ENCODE assay signal across 14 cellular contexts in the genomic region with DNA sequence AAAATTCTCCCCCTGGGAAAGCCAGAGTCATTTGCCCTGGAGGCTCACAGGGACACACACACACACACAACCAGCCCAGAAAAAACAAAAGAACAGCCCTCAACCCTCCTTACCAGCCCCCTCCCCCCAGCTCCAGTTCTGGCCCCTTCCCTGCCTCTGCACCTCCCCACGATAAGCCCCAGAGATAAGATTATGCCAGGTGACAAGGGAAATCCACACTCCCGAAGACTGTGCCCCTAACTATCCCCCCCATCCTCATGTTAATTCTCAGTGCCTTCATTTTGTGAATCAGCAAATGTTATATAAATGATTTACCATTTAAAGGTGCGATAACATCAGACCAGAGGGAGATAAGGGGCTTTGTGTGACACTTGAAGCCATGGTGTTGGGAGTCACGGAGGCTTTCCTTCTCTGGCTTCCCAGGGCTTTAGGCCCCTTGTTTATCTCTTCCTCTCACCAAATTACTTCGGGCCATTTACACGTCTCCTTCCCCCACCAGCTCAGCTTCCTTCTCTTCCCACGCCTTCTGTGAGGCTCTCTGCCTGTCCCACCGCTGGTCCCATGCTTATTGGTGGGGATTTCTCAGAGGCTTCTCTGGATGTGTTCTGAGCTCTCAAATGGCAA. TPM values are rescaled to one million over a fixed set of nuclear protein-coding genes. Genes with fewer than 3 reads are reported as not detected.
"Had no signal": no experiment of that assay in that cellular context is flagged by ENCODE, and none has a peak within 500 bp of the region (broad histone marks: within the 10 kb centered on the region; RNA-seq: fewer than 3 reads in every experiment).

No MANE protein-coding gene starts in this region.

- H3K4me3 Mint-ChIP-seq: activated CD8-positive, alpha-beta memory T cell treated with anti-CD3 and anti-CD28 coated beads, Interleukin-2, amount 10 ng/mL, durations not matched to agents 7 days and 5 days; activated T-cell treated with anti-CD3 and anti-CD28 coated beads, Interleukin-2, amount 50 U/mL, for 4 hours; natural killer cell had no signal

- H3K9me3 Mint-ChIP-seq: activated naive CD4-positive, alpha-beta T cell treated with anti-CD3 and anti-CD28 coated beads, Interleukin-2, amount 50 U/mL, for 72 hours; activated T-cell treated with anti-CD3 and anti-CD28 coated beads, Interleukin-2, amount 50 U/mL, for 4 hours; natural killer cell had no signal

- H3K9me3 ChIP-seq: lower lobe of right lung had no signal

- DNase-seq: activated CD4-positive, alpha-beta T cell treated with anti-CD3 and anti-CD28 coated beads for 1 hour; activated CD4-positive, alpha-beta T cell treated with anti-CD3 and anti-CD28 coated beads, Interleukin-2, amount 50 U/mL, for 48 hours; activated CD8-positive, alpha-beta memory T cell treated with anti-CD3 and anti-CD28 coated beads, Interleukin-2, amount 10 ng/mL, durations not matched to agents 7 days and 5 days; activated effector memory CD4-positive, alpha-beta T cell treated with anti-CD3 and anti-CD28 coated beads, Interleukin-2, amount 50 U/mL, for 16 hours; activated T-cell treated with anti-CD3 and anti-CD28 coated beads, Interleukin-2, amount 50 U/mL, for 4 hours; amniotic stem cell; dermis blood vessel endothelial cell; lower lobe of right lung; natural killer cell; stimulated activated CD4-positive, alpha-beta T cell treated with anti-CD3 and anti-CD28 coated beads, Interleukin-12 subunit alpha, Interleukin-12 subunit beta, amount 100 ng/mL, for 4 hours; stimulated activated naive CD8-positive, alpha-beta T cell treated with anti-CD3 and anti-CD28 coated beads, Interleukin-15, Interleukin-2, amounts not matched to agents 100 U/mL and 50 U/mL, for 24 hours had no signal

- H3K4me3 ChIP-seq: lower lobe of right lung had no signal

- H3K36me3 ChIP-seq: lower lobe of right lung had no signal

- H3K27ac ChIP-seq: lower lobe of right lung had no signal

- H3K36me3 Mint-ChIP-seq: activated CD8-positive, alpha-beta memory T cell treated with anti-CD3 and anti-CD28 coated beads, Interleukin-2, amount 10 ng/mL, durations not matched to agents 7 days and 5 days; activated naive CD4-positive, alpha-beta T cell treated with anti-CD3 and anti-CD28 coated beads, Interleukin-2, amount 50 U/mL, for 72 hours; brain; natural killer cell had no signal

- ATAC-seq: lower lobe of right lung; stimulated activated naive CD8-positive, alpha-beta T cell treated with anti-CD3 and anti-CD28 coated beads, Interleukin-15, Interleukin-2, amounts not matched to agents 100 U/mL and 50 U/mL, for 24 hours had no signal

- H3K27ac Mint-ChIP-seq: activated CD8-positive, alpha-beta memory T cell treated with anti-CD3 and anti-CD28 coated beads, Interleukin-2, amount 10 ng/mL, durations not matched to agents 7 days and 5 days; activated naive CD4-positive, alpha-beta T cell treated with anti-CD3 and anti-CD28 coated beads, Interleukin-2, amount 50 U/mL, for 72 hours; brain; natural killer cell had no signal

RNA-seq across cellular contexts. Expression of a gene that starts 12.5 kb away (rescaled TPM):
- total RNA-seq: T-helper 2 cell treated with Interferon-gamma antibody and Interleukin-4, amounts not matched to agents 100 ng/mL and 5 ng/mL, for 36 hours had no signal
